1 cellular context compared by ENCODE assay signal in the genomic region with DNA sequence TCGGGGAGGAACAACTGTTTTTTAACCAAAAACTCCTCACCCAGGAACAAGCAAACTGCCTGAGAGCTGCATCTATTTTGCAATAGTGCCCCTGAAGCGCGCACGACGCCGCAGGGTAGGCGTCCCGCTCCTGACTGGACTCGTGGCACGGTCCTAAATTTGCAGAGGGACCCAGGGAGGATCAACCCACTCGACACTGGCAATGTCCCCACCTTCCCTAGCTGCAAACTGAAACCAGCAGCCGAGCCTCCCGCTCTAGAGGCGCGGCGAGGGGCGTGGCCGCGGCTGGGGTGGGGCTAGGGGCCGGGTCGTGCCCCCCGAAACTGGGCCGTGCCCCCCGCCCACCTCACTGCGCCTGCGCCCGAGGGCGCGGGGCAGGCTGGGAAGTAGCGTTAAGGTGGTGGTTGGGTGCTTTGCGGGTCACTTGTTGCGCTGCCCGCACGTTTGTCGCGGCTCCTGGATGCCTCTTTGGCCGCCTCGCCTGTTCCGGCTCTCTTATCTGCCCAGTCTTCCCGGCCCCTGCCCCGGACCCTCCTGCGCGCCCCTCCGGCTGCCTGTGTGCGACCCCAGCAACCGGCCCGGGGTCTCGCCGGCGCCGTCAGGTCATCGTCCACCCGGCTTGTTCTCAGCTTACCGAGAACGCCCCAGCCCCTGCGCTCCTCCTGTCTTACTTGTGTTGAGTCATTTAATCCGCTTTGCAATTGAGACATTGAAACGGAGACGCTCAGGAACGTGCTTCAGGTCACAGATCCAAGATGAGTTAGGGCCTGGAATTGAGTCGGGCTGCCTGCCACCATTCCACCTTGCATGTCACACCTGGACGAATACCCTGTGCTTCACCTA.
A peak's percentile ranks its signal among the peaks of the same experiment; 100 is the strongest.
TF ChIP-seq lines count a peak whose summit lies in the region.

No MANE protein-coding gene starts in this region.

TF ChIP-seq in HepG2, 621 proteins besides CTCF, POLR2A, EP300 and RAD21 (continued from another document and continues in another):
- TF ChIP-seq, protein P1, sequence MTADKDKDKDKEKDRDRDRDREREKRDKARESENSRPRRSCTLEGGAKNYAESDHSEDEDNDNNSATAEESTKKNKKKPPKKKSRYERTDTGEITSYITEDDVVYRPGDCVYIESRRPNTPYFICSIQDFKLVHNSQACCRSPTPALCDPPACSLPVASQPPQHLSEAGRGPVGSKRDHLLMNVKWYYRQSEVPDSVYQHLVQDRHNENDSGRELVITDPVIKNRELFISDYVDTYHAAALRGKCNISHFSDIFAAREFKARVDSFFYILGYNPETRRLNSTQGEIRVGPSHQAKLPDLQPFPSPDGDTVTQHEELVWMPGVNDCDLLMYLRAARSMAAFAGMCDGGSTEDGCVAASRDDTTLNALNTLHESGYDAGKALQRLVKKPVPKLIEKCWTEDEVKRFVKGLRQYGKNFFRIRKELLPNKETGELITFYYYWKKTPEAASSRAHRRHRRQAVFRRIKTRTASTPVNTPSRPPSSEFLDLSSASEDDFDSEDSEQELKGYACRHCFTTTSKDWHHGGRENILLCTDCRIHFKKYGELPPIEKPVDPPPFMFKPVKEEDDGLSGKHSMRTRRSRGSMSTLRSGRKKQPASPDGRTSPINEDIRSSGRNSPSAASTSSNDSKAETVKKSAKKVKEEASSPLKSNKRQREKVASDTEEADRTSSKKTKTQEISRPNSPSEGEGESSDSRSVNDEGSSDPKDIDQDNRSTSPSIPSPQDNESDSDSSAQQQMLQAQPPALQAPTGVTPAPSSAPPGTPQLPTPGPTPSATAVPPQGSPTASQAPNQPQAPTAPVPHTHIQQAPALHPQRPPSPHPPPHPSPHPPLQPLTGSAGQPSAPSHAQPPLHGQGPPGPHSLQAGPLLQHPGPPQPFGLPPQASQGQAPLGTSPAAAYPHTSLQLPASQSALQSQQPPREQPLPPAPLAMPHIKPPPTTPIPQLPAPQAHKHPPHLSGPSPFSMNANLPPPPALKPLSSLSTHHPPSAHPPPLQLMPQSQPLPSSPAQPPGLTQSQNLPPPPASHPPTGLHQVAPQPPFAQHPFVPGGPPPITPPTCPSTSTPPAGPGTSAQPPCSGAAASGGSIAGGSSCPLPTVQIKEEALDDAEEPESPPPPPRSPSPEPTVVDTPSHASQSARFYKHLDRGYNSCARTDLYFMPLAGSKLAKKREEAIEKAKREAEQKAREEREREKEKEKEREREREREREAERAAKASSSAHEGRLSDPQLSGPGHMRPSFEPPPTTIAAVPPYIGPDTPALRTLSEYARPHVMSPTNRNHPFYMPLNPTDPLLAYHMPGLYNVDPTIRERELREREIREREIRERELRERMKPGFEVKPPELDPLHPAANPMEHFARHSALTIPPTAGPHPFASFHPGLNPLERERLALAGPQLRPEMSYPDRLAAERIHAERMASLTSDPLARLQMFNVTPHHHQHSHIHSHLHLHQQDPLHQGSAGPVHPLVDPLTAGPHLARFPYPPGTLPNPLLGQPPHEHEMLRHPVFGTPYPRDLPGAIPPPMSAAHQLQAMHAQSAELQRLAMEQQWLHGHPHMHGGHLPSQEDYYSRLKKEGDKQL (CRISPR knock-in tag; IDR thresholded peaks at IDR 0.05; ENCODE audit: low read depth) = no peak
- TF ChIP-seq, protein P2, sequence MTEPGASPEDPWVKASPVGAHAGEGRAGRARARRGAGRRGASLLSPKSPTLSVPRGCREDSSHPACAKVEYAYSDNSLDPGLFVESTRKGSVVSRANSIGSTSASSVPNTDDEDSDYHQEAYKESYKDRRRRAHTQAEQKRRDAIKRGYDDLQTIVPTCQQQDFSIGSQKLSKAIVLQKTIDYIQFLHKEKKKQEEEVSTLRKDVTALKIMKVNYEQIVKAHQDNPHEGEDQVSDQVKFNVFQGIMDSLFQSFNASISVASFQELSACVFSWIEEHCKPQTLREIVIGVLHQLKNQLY (CRISPR knock-in tag; IDR thresholded peaks at IDR 0.05) = no peak
- TF ChIP-seq, protein P3, sequence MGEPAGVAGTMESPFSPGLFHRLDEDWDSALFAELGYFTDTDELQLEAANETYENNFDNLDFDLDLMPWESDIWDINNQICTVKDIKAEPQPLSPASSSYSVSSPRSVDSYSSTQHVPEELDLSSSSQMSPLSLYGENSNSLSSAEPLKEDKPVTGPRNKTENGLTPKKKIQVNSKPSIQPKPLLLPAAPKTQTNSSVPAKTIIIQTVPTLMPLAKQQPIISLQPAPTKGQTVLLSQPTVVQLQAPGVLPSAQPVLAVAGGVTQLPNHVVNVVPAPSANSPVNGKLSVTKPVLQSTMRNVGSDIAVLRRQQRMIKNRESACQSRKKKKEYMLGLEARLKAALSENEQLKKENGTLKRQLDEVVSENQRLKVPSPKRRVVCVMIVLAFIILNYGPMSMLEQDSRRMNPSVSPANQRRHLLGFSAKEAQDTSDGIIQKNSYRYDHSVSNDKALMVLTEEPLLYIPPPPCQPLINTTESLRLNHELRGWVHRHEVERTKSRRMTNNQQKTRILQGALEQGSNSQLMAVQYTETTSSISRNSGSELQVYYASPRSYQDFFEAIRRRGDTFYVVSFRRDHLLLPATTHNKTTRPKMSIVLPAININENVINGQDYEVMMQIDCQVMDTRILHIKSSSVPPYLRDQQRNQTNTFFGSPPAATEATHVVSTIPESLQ (CRISPR knock-in tag; conservative IDR thresholded peaks at IDR 0.05) = no peak
- TF ChIP-seq SKI (IDR thresholded peaks at IDR 0.05; ENCODE audit: partially characterized antibody) = no peak
- no peak for TF ChIP-seq ZNF615 (CRISPR knock-in tag; IDR thresholded peaks at IDR 0.05; ENCODE audit: borderline replicate concordance)
- no peak for TF ChIP-seq MIXL1 (CRISPR knock-in tag; IDR thresholded peaks at IDR 0.05)
- no peak for TF ChIP-seq GLI4 (CRISPR knock-in tag; IDR thresholded peaks at IDR 0.05; ENCODE audit: borderline replicate concordance)
- TF ChIP-seq ARNT (IDR thresholded peaks at IDR 0.05) = no peak
- TF ChIP-seq SNAPC2 (CRISPR knock-in tag; IDR thresholded peaks at IDR 0.05) = 0 out of 2 replicates have a peak, but pooled peaks have one; percentile 49
- peak; percentile 35; the same call in 1 of the 2 replicates for TF ChIP-seq BORCS8-MEF2B (CRISPR knock-in tag; IDR thresholded peaks at IDR 0.05)
- peak; percentile 70 for TF ChIP-seq POGZ (CRISPR knock-in tag; IDR thresholded peaks at IDR 0.05)
- no peak for TF ChIP-seq NFE2L1 (CRISPR knock-in tag; IDR thresholded peaks at IDR 0.05; ENCODE audit: borderline replicate concordance)
- no peak for TF ChIP-seq HHEX (CRISPR knock-in tag; IDR thresholded peaks at IDR 0.05)
- no peak for TF ChIP-seq RORA (CRISPR knock-in tag; IDR thresholded peaks at IDR 0.05)
- TF ChIP-seq ZNF781 (CRISPR knock-in tag; IDR thresholded peaks at IDR 0.05; ENCODE audit: borderline replicate concordance, not compliant biosample characterization) = no peak
- TF ChIP-seq, protein P4, sequence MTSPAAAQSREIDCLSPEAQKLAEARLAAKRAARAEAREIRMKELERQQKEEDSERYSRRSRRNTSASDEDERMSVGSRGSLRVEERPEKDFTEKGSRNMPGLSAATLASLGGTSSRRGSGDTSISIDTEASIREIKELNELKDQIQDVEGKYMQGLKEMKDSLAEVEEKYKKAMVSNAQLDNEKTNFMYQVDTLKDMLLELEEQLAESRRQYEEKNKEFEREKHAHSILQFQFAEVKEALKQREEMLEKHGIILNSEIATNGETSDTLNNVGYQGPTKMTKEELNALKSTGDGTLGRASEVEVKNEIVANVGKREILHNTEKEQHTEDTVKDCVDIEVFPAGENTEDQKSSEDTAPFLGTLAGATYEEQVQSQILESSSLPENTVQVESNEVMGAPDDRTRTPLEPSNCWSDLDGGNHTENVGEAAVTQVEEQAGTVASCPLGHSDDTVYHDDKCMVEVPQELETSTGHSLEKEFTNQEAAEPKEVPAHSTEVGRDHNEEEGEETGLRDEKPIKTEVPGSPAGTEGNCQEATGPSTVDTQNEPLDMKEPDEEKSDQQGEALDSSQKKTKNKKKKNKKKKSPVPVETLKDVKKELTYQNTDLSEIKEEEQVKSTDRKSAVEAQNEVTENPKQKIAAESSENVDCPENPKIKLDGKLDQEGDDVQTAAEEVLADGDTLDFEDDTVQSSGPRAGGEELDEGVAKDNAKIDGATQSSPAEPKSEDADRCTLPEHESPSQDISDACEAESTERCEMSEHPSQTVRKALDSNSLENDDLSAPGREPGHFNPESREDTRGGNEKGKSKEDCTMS (CRISPR knock-in tag; conservative IDR thresholded peaks at IDR 0.05) = no peak
- TF ChIP-seq SOX5 (CRISPR knock-in tag; IDR thresholded peaks at IDR 0.05; ENCODE audit: borderline replicate concordance) = peak; percentile 36; the same call in 1 of the 2 replicates
- TF ChIP-seq, protein P5, sequence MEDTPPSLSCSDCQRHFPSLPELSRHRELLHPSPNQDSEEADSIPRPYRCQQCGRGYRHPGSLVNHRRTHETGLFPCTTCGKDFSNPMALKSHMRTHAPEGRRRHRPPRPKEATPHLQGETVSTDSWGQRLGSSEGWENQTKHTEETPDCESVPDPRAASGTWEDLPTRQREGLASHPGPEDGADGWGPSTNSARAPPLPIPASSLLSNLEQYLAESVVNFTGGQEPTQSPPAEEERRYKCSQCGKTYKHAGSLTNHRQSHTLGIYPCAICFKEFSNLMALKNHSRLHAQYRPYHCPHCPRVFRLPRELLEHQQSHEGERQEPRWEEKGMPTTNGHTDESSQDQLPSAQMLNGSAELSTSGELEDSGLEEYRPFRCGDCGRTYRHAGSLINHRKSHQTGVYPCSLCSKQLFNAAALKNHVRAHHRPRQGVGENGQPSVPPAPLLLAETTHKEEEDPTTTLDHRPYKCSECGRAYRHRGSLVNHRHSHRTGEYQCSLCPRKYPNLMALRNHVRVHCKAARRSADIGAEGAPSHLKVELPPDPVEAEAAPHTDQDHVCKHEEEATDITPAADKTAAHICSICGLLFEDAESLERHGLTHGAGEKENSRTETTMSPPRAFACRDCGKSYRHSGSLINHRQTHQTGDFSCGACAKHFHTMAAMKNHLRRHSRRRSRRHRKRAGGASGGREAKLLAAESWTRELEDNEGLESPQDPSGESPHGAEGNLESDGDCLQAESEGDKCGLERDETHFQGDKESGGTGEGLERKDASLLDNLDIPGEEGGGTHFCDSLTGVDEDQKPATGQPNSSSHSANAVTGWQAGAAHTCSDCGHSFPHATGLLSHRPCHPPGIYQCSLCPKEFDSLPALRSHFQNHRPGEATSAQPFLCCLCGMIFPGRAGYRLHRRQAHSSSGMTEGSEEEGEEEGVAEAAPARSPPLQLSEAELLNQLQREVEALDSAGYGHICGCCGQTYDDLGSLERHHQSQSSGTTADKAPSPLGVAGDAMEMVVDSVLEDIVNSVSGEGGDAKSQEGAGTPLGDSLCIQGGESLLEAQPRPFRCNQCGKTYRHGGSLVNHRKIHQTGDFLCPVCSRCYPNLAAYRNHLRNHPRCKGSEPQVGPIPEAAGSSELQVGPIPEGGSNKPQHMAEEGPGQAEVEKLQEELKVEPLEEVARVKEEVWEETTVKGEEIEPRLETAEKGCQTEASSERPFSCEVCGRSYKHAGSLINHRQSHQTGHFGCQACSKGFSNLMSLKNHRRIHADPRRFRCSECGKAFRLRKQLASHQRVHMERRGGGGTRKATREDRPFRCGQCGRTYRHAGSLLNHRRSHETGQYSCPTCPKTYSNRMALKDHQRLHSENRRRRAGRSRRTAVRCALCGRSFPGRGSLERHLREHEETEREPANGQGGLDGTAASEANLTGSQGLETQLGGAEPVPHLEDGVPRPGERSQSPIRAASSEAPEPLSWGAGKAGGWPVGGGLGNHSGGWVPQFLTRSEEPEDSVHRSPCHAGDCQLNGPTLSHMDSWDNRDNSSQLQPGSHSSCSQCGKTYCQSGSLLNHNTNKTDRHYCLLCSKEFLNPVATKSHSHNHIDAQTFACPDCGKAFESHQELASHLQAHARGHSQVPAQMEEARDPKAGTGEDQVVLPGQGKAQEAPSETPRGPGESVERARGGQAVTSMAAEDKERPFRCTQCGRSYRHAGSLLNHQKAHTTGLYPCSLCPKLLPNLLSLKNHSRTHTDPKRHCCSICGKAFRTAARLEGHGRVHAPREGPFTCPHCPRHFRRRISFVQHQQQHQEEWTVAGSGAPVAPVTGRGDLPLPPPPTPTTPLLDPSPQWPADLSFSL (CRISPR knock-in tag; IDR thresholded peaks at IDR 0.05) = no peak
- TF ChIP-seq FOXP1 (IDR thresholded peaks at IDR 0.05) = no peak
- TF ChIP-seq FOXP1 (CRISPR knock-in tag; IDR thresholded peaks at IDR 0.05) = no peak
- TF ChIP-seq, protein P6, sequence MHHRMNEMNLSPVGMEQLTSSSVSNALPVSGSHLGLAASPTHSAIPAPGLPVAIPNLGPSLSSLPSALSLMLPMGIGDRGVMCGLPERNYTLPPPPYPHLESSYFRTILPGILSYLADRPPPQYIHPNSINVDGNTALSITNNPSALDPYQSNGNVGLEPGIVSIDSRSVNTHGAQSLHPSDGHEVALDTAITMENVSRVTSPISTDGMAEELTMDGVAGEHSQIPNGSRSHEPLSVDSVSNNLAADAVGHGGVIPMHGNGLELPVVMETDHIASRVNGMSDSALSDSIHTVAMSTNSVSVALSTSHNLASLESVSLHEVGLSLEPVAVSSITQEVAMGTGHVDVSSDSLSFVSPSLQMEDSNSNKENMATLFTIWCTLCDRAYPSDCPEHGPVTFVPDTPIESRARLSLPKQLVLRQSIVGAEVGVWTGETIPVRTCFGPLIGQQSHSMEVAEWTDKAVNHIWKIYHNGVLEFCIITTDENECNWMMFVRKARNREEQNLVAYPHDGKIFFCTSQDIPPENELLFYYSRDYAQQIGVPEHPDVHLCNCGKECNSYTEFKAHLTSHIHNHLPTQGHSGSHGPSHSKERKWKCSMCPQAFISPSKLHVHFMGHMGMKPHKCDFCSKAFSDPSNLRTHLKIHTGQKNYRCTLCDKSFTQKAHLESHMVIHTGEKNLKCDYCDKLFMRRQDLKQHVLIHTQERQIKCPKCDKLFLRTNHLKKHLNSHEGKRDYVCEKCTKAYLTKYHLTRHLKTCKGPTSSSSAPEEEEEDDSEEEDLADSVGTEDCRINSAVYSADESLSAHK (CRISPR knock-in tag; IDR thresholded peaks at IDR 0.05; ENCODE audit: borderline replicate concordance) = no peak
- no peak for TF ChIP-seq TBX3 (IDR thresholded peaks at IDR 0.05; ENCODE audit: borderline replicate concordance)
- TF ChIP-seq ZNF605 (CRISPR knock-in tag; IDR thresholded peaks at IDR 0.05) = peak; percentile 57; the same call in 1 of the 2 replicates
- TF ChIP-seq, protein P7, sequence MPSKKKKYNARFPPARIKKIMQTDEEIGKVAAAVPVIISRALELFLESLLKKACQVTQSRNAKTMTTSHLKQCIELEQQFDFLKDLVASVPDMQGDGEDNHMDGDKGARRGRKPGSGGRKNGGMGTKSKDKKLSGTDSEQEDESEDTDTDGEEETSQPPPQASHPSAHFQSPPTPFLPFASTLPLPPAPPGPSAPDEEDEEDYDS (CRISPR knock-in tag; IDR thresholded peaks at IDR 0.05) = peak; percentile 90
